In genomic region chr1:164440222-164440621, GRCh38 we compare ENCODE assay signal across 8 cellular contexts.
DNase-seq lines count a peak whose midpoint lies in the region; ATAC-seq and TF ChIP-seq lines count a peak whose summit lies in the region.

No MANE protein-coding gene starts in this region.

- DNase-seq in AG20443 (ENCODE audit: low spot score) (peak; percentile 18), MM.1S (peak; percentile 37), esophagus muscularis mucosa (ENCODE audit: extremely low spot score) (no peak), CD14-positive monocyte (ENCODE audit: low spot score) (no peak), T-helper 17 cell (no peak)
- DNase-seq in activated CD4-positive, alpha-beta T cell treated with anti-CD3 and anti-CD28 coated beads for 48 hours = no peak

- intact Hi-C loops in esophagus muscularis mucosa (cut with DNase I) (loop anchor here (10.0 kb wide), 1 partner anchor 115 kb away; the partner anchor contains the start of gene PBX1), CD14-positive monocyte (cut with micrococcal nuclease) (no loop called here)

- ATAC-seq in T-helper 17 cell (no peak), GM18858 (IDR thresholded peaks at IDR 0.05; ENCODE audit: unreplicated experiment) (no peak)

- H3K27me3 ChIP-seq in MM.1S (replicated peaks; ENCODE audit: insufficient read depth, low read length) (no peaks in the 10 kb centered on the region), esophagus muscularis mucosa (no peaks in the 10 kb centered on the region)

- no peak overlapping the region for H3K4me3 Mint-ChIP-seq in nephron
- no peak overlapping the region for H3K4me3 Mint-ChIP-seq in CD14-positive monocyte
- no peak overlapping the region for H3K4me3 Mint-ChIP-seq in T-helper 17 cell

- no peak for TF ChIP-seq EP300 in esophagus muscularis mucosa (IDR thresholded peaks at IDR 0.05)

- H3K27ac Mint-ChIP-seq in nephron (peak overlapping the region; percentile 8 to 52 (median 51)), CD14-positive monocyte (no peak overlapping the region), T-helper 17 cell (no peak overlapping the region)

- H3K4me3 ChIP-seq in MM.1S (ENCODE audit: low read length) = no peak overlapping the region
- no peak overlapping the region for H3K4me3 ChIP-seq in esophagus muscularis mucosa

- H3K9me3 ChIP-seq in MM.1S (replicated peaks; ENCODE audit: insufficient read depth, low read length) (no peaks in the 10 kb centered on the region), esophagus muscularis mucosa (no peaks in the 10 kb centered on the region), T-helper 17 cell (ENCODE audit: control insufficient read depth, low read length, poor library complexity, severe bottlenecking) (no peaks in the 10 kb centered on the region)

- H3K27ac ChIP-seq in MM.1S (ENCODE audit: low read length) (no peak overlapping the region), esophagus muscularis mucosa (replicated peaks in 1 of 4) (no peak overlapping the region)

- TF ChIP-seq CTCF in MM.1S (IDR thresholded peaks at IDR 0.05; ENCODE audit: low read length) (peak; percentile 58), esophagus muscularis mucosa (IDR thresholded peaks at IDR 0.05) (peak; percentile 27 to 63 (median 38)), nephron (IDR thresholded peaks at IDR 0.05; ENCODE audit: unreplicated experiment in 3 of 3) (peak in 2 of 3 experiments; percentile 36 to 42), CD14-positive monocyte (IDR thresholded peaks at IDR 0.05) (no peak)

- H2AFZ ChIP-seq in MM.1S (ENCODE audit: low read length) = no peak overlapping the region

- H3K9me3 Mint-ChIP-seq in nephron (no peaks in the 10 kb centered on the region), CD14-positive monocyte (peaks cover 0 to 4% (median 0%) of the 10 kb centered on the region in 7 donors)

- no peak overlapping the region for H3K4me2 ChIP-seq in MM.1S (ENCODE audit: low read depth, low read length)

- TF ChIP-seq POLR2A in esophagus muscularis mucosa (IDR thresholded peaks at IDR 0.05; ENCODE audit: low read depth) = no peak

- H3K36me3 Mint-ChIP-seq in nephron (ENCODE audit: low read depth) (no peaks in the 10 kb centered on the region), CD14-positive monocyte (no peaks in the 10 kb centered on the region), T-helper 17 cell (ENCODE audit: low read depth) (no peaks in the 10 kb centered on the region)

- peaks cover 4% of the 10 kb centered on the region for H3K4me1 Mint-ChIP-seq in nephron
- peaks cover 4% of the 10 kb centered on the region for H3K4me1 Mint-ChIP-seq in CD14-positive monocyte
- no peaks in the 10 kb centered on the region for H3K4me1 Mint-ChIP-seq in T-helper 17 cell

- H3K4me1 ChIP-seq in MM.1S (ENCODE audit: low read length) = peaks cover 18% of the 10 kb centered on the region
- peaks cover 11 to 31% (median 27%) of the 10 kb centered on the region in 4 donors for H3K4me1 ChIP-seq in esophagus muscularis mucosa

- H4K20me1 ChIP-seq in MM.1S (ENCODE audit: insufficient read depth, low read length) = no peaks in the 10 kb centered on the region

- H3K79me2 ChIP-seq in MM.1S (ENCODE audit: low read length) = no peaks in the 10 kb centered on the region

- H3K27me3 Mint-ChIP-seq in nephron (ENCODE audit: low read depth) (no peaks in the 10 kb centered on the region), CD14-positive monocyte (ENCODE audit: low read depth in 3 of 3) (peaks cover 0 to 2% (median 0%) of the 10 kb centered on the region in 3 donors), T-helper 17 cell (no peaks in the 10 kb centered on the region)

- no peaks in the 10 kb centered on the region for H3K36me3 ChIP-seq in MM.1S (replicated peaks; ENCODE audit: insufficient read depth, low read length)
- H3K36me3 ChIP-seq in esophagus muscularis mucosa = no peaks in the 10 kb centered on the region

- 0 out of 2 replicates have a peak, but pooled peaks cover under 1% of the 10 kb centered on the region for H3F3A ChIP-seq in MM.1S (ENCODE audit: insufficient read depth, low read length)

- H3K9ac ChIP-seq in MM.1S (ENCODE audit: low read length) = no peak overlapping the region

- no peaks in the 10 kb centered on the region for H3K9me2 ChIP-seq in MM.1S (replicated peaks; ENCODE audit: insufficient read depth, low read length)

Comparison
In these comparisons a context has a peak if more than half of its experiments do, and no peak if none do; other contexts are left out.
1. DNase-seq: peak in AG20443 (single experiment) and MM.1S (single experiment); none in esophagus muscularis mucosa (single experiment), CD14-positive monocyte (single experiment), activated CD4-positive, alpha-beta T cell treated with anti-CD3 and anti-CD28 coated beads for 48 hours (single experiment) and T-helper 17 cell (0 of 3).
2. H3K27ac Mint-ChIP-seq: peak in nephron (3 of 3); none in CD14-positive monocyte (0 of 7) and T-helper 17 cell (single experiment).